8 cellular contexts compared by ENCODE assay signal in the genomic region with DNA sequence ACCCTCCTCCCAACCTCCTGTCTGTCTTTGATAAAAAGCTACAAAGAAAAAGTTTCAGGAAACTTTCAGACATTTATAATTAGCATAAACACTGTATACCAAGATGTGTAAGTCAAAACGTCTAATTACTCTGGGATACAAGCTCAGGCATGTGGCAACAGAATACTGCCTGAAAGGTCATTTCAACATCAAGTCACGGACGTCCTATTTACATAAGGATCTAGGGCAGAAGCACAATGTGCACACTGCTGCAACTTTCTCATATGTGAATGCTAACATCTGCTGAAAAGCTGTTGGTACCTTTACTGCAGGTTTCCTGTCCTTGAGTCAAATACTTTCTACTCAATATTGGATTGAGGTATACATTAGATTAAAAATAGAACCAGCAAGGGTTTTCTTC. TPM values are rescaled to one million over a fixed set of nuclear protein-coding genes. Genes with fewer than 3 reads are reported as not detected.
DNase-seq lines count a peak whose midpoint lies in the region; ATAC-seq and TF ChIP-seq lines count a peak whose summit lies in the region.

No MANE protein-coding gene starts in this region.

- TF ChIP-seq CTCF in MM.1S (IDR thresholded peaks at IDR 0.05; ENCODE audit: low read length), result no peak

- H2AFZ ChIP-seq in MM.1S (ENCODE audit: low read length), result no peak overlapping the region

- DNase-seq in NCI-H345 (lab: John Stamatoyannopoulos, UW), result peak; percentile 21
- no peak for DNase-seq in NCI-H345 treated with DMSO at 0.1 percent for 48 hours (lab: John Stamatoyannopoulos, UW; ENCODE audit: unreplicated experiment)
- DNase-seq in MM.1S, result peak; percentile 87
- peak; percentile 29 for DNase-seq in skeletal muscle cell (ENCODE audit: low read depth)
- no peak for DNase-seq in activated CD4-positive, CD25-positive, alpha-beta regulatory T cell treated with anti-CD3 and anti-CD28 coated beads, Interleukin-2, amount 50 U/mL, for 72 hours
- no peak for DNase-seq in stimulated activated naive CD4-positive, alpha-beta T cell (lab: John Stamatoyannopoulos, UW)

- peak overlapping the region; percentile 48 for H3K4me2 ChIP-seq in MM.1S (ENCODE audit: low read depth, low read length)

- H4K20me1 ChIP-seq in MM.1S (ENCODE audit: insufficient read depth, low read length), result no peaks in the 10 kb centered on the region

- H3K36me3 ChIP-seq in MM.1S (replicated peaks; ENCODE audit: insufficient read depth, low read length), result no peaks in the 10 kb centered on the region

- no peaks in the 10 kb centered on the region for H3K9me2 ChIP-seq in MM.1S (replicated peaks; ENCODE audit: insufficient read depth, low read length)

- H3K9me3 ChIP-seq in MM.1S (replicated peaks; ENCODE audit: insufficient read depth, low read length), result no peaks in the 10 kb centered on the region

- peak overlapping the region; percentile 10; the same call in 1 of the 2 replicates for H3K4me3 ChIP-seq in MM.1S (ENCODE audit: low read length)
- H3K4me3 ChIP-seq in skeletal muscle cell (ENCODE audit: low read depth, low read length), result no peak overlapping the region

- H3K9ac ChIP-seq in MM.1S (ENCODE audit: low read length), result no peak overlapping the region; the same call in 1 of the 2 replicates

- peaks cover 62% of the 10 kb centered on the region for H3K4me1 ChIP-seq in MM.1S (ENCODE audit: low read length)

- no peaks in the 10 kb centered on the region for H3K27me3 ChIP-seq in MM.1S (replicated peaks; ENCODE audit: insufficient read depth, low read length)

- peak overlapping the region; percentile 61; the same call in 1 of the 2 replicates for H3K27ac ChIP-seq in MM.1S (ENCODE audit: low read length)

- peak; percentile 88 for ATAC-seq in esophagus mucosa
- ATAC-seq in HG02970 (IDR thresholded peaks at IDR 0.05; ENCODE audit: low FRiP score, unreplicated experiment), result no peak

- H3F3A ChIP-seq in MM.1S (ENCODE audit: insufficient read depth, low read length), result peaks cover 51% of the 10 kb centered on the region

- H3K79me2 ChIP-seq in MM.1S (ENCODE audit: low read length), result peaks cover 55% of the 10 kb centered on the region

RNA-seq across cellular contexts. Expression of gene ELL2, which starts 36.9 kb away (rescaled TPM):
- total RNA-seq in esophagus mucosa, result 181 TPM

Comparison
In these comparisons a context has a peak if more than half of its experiments do, and no peak if none do; other contexts are left out.
1. DNase-seq: peak in NCI-H345 (single experiment), MM.1S (single experiment) and skeletal muscle cell (single experiment); none in NCI-H345 treated with DMSO at 0.1 percent for 48 hours (single experiment), activated CD4-positive, CD25-positive, alpha-beta regulatory T cell treated with anti-CD3 and anti-CD28 coated beads, Interleukin-2, amount 50 U/mL, for 72 hours (single experiment) and stimulated activated naive CD4-positive, alpha-beta T cell (0 of 6).